ENCODE assay signal across 33 cellular contexts in genomic region chr17:49870298-49870697, GRCh38. TPM values are rescaled to one million over a fixed set of nuclear protein-coding genes. Genes with fewer than 3 reads are reported as not detected.
"Had no signal": no experiment of that assay in that cellular context is flagged by ENCODE, and none has a peak within 500 bp of the region (broad histone marks: within the 10 kb centered on the region; RNA-seq: fewer than 3 reads in every experiment).

No MANE protein-coding gene starts in this region.

- H3K4me1 ChIP-seq: gastroesophageal sphincter, heart left ventricle, left lung, prostate gland, right atrium auricular region, sigmoid colon, stomach, uterus had no signal

- H3K36me3 ChIP-seq: gastroesophageal sphincter, heart left ventricle, left lung, neutrophil, prostate gland, right atrium auricular region, sigmoid colon, stomach, thyroid gland, upper lobe of left lung, uterus had no signal

- H3K79me2 ChIP-seq: hepatocyte had no signal

- H3K9me3 Mint-ChIP-seq: mesothelial cell of epicardium; naive B cell; nephron; stimulated activated effector memory CD8-positive, alpha-beta T cell treated with anti-CD3 and anti-CD28 coated beads, Interleukin-12 subunit alpha, Interleukin-12 subunit beta, amount 100 ng/mL, for 72 hours had no signal

- H3K27ac ChIP-seq: dorsolateral prefrontal cortex, gastroesophageal sphincter, heart left ventricle, hepatocyte, left lung, neutrophil, prostate gland, right atrium auricular region, sigmoid colon, stomach, upper lobe of left lung, uterus had no signal

- ATAC-seq: gastroesophageal sphincter; heart left ventricle; left cardiac atrium; mucosa of descending colon; stimulated activated effector memory CD8-positive, alpha-beta T cell treated with anti-CD3 and anti-CD28 coated beads, Interleukin-12 subunit alpha, Interleukin-12 subunit beta, amount 100 ng/mL, for 72 hours had no signal

- H2AFZ ChIP-seq: hepatocyte had no signal

- H3K27ac Mint-ChIP-seq: mesothelial cell of epicardium; stimulated activated effector memory CD8-positive, alpha-beta T cell treated with anti-CD3 and anti-CD28 coated beads, Interleukin-12 subunit alpha, Interleukin-12 subunit beta, amount 100 ng/mL, for 72 hours had no signal

- H3K4me2 ChIP-seq: hepatocyte had no signal

- H3K27me3 ChIP-seq: right atrium auricular region, thyroid gland, upper lobe of left lung, uterus had no signal

- H3K4me3 ChIP-seq: dorsolateral prefrontal cortex, gastroesophageal sphincter, heart left ventricle, hepatocyte, left lung, mucosa of descending colon, prostate gland, right atrium auricular region, sigmoid colon, stomach, thyroid gland, upper lobe of left lung, uterus had no signal

- H3K4me3 Mint-ChIP-seq: mesothelial cell of epicardium; naive B cell; nephron; stimulated activated effector memory CD8-positive, alpha-beta T cell treated with anti-CD3 and anti-CD28 coated beads, Interleukin-12 subunit alpha, Interleukin-12 subunit beta, amount 100 ng/mL, for 72 hours had no signal

- H3K9me3 ChIP-seq: gastroesophageal sphincter, heart left ventricle, left lung, mucosa of descending colon, neutrophil, prostate gland, right atrium auricular region, sigmoid colon, stomach, thyroid gland, upper lobe of left lung, uterus had no signal

- H3K36me3 Mint-ChIP-seq: mesothelial cell of epicardium; naive B cell; stimulated activated effector memory CD8-positive, alpha-beta T cell treated with anti-CD3 and anti-CD28 coated beads, Interleukin-12 subunit alpha, Interleukin-12 subunit beta, amount 100 ng/mL, for 72 hours had no signal

- DNase-seq: dorsolateral prefrontal cortex; effector CD4-positive, alpha-beta T cell; foreskin fibroblast; heart left ventricle; kidney; left cardiac atrium; left lung; mesenchymal stem cell; mucosa of descending colon; naive B cell; sigmoid colon; stimulated activated CD4-positive, alpha-beta T cell treated with anti-CD3 and anti-CD28 coated beads, Interleukin-2, amount 100 ng/mL, for 24 hours; stimulated activated CD4-positive, alpha-beta T cell treated with anti-CD3 and anti-CD28 coated beads, Interleukin-4, amount 100 ng/mL, for 24 hours; stimulated activated naive CD4-positive, alpha-beta T cell treated with Interleukin-2 at 50 U/mL for 16 hours; stomach; thyroid gland; upper lobe of left lung; uterus had no signal

RNA-seq across cellular contexts. Expression of gene TAC4, which starts 22.4 kb away (rescaled TPM):
- total RNA-seq: cerebellum, esophagus mucosa, gastroesophageal sphincter, hepatocyte, left cardiac atrium, left lung, lower leg skin, lung microvascular endothelial cell, mesothelial cell of epicardium, mucosa of descending colon, osteocyte, prostate gland, right atrium auricular region, sigmoid colon, stomach, subcutaneous adipose tissue, temporal lobe, thyroid gland, upper lobe of left lung had no signal
- polyA plus RNA-seq: heart left ventricle, hepatocyte, stomach had no signal
